Comparison of ENCODE assay signal across 12 cellular contexts in the genomic region with DNA sequence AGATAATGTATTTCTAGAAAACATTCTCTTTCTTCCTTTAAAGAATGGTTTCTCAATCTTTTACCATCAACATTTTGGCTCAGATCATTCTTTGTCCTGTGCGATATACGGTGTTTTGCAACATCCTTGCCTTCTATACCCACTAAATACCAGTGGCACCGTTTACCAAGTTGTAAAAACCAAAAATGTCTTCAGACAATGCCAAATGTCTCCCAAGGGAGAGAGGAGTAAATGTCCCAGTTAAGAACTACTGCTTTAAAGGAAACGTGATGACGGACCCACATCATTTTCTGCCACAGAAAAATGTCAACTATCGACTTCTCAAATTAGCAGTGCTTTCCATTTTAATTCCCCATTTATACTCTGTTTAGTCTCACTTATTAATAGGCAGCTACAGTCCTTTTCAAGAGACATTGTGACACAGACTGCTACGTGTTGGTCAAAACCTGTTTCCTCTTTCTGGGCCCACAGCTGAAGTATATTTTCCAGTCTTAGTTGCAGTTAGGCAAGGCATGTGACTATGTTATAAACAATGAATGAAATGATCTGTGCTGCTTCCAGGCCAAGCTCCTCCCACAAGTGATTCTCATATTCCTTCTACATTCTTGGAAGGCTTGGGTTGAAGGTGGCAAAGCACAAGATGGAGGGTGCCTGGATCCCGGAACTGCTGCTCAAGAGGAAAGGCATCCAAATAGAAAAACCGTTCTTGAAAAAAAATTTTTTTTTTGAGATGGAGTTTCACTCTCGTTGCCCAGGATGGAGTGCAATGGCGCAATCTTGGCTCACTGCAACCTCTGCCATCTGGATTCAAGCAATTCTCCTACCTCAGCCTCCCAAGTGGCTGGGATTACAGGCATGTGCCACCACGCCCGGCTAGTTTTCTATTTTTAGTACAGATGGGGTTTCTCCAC. TPM values are rescaled to one million over a fixed set of nuclear protein-coding genes. Genes with fewer than 3 reads are reported as not detected.
DNase-seq lines count a peak whose midpoint lies in the region; ATAC-seq and TF ChIP-seq lines count a peak whose summit lies in the region.
"Had no signal": no experiment of that assay in that cellular context is flagged by ENCODE, and none has a peak within 500 bp of the region (broad histone marks: within the 10 kb centered on the region; RNA-seq: fewer than 3 reads in every experiment).

No MANE protein-coding gene starts in this region.

- H3K9ac ChIP-seq in BLaER1: no peak overlapping the region

- H3K27me3 Mint-ChIP-seq in activated T-helper 17 cell treated with anti-CD3 and anti-CD28 coated beads, Interleukin-2, amount 50 U/mL, for 72 hours: no peaks in the 10 kb centered on the region
- H3K27me3 Mint-ChIP-seq: IgD-negative memory B cell had no signal

- H3K27ac Mint-ChIP-seq in activated T-helper 17 cell treated with anti-CD3 and anti-CD28 coated beads, Interleukin-2, amount 50 U/mL, for 72 hours: no peak overlapping the region

- no peaks in the 10 kb centered on the region for H3K9me3 Mint-ChIP-seq in activated T-helper 17 cell treated with anti-CD3 and anti-CD28 coated beads, Interleukin-2, amount 50 U/mL, for 72 hours
- H3K9me3 Mint-ChIP-seq: IgD-negative memory B cell had no signal

- peak overlapping the region; percentile 75 for H2AFZ ChIP-seq in osteoblast (ENCODE audit: low read length)

- DNase-seq in NCI-H2171 (lab: John Stamatoyannopoulos, UW): peak; percentile 61
- peak; percentile 36 for DNase-seq in osteoblast (ENCODE audit: insufficient read length, low spot score, missing footprints)
- no peak for DNase-seq in NCI-H1105 (lab: John Stamatoyannopoulos, UW)
- DNase-seq in NK-92 treated with Interleukin-12 subunit alpha and Interleukin-12 subunit beta, amount 100 ng/mL, for 24 hours (lab: John Stamatoyannopoulos, UW): no peak
- DNase-seq: stimulated activated naive CD4-positive, alpha-beta T cell treated with Interleukin-2 at 50 U/mL for 16 hours had no signal

- H3K27me3 ChIP-seq in BLaER1 (no peaks in the 10 kb centered on the region), esophagus (ENCODE audit: control insufficient read depth in 1 of 2, insufficient read depth in 2 of 2, low read length in 2 of 2) (no peaks in the 10 kb centered on the region), osteoblast (ENCODE audit: insufficient read depth, low read length) (no peaks in the 10 kb centered on the region)

- no peaks in the 10 kb centered on the region for H3K9me3 ChIP-seq in BLaER1
- H3K9me3 ChIP-seq in esophagus (ENCODE audit: control insufficient read depth in 2 of 2, insufficient read depth in 1 of 2, low read depth in 1 of 2, low read length in 1 of 2): no peaks in the 10 kb centered on the region
- H3K9me3 ChIP-seq in osteoblast (ENCODE audit: low read depth, low read length): no peaks in the 10 kb centered on the region
- H3K9me3 ChIP-seq: prostate gland had no signal

- H3K4me1 Mint-ChIP-seq in activated T-helper 17 cell treated with anti-CD3 and anti-CD28 coated beads, Interleukin-2, amount 50 U/mL, for 72 hours: peaks cover 7% of the 10 kb centered on the region

- no peaks in the 10 kb centered on the region for H3K79me2 ChIP-seq in osteoblast (ENCODE audit: insufficient read depth, low read length)

- no peak overlapping the region for H3K4me3 Mint-ChIP-seq in activated T-helper 17 cell treated with anti-CD3 and anti-CD28 coated beads, Interleukin-2, amount 50 U/mL, for 72 hours
- H3K4me3 Mint-ChIP-seq: IgD-negative memory B cell had no signal

- H4K20me1 ChIP-seq in BLaER1 (no peaks in the 10 kb centered on the region), osteoblast (ENCODE audit: insufficient read depth, low read length) (no peaks in the 10 kb centered on the region)

- H3K27ac ChIP-seq in BLaER1: no peak overlapping the region
- H3K27ac ChIP-seq in esophagus (ENCODE audit: low read depth in 2 of 2, low read length in 1 of 2): peak overlapping the region; percentile 5 to 25
- H3K27ac ChIP-seq in osteoblast (ENCODE audit: low read depth, low read length): peak overlapping the region; percentile 85
- H3K27ac ChIP-seq: epithelial cell of prostate, prostate gland had no signal

- ATAC-seq in activated T-helper 17 cell treated with anti-CD3 and anti-CD28 coated beads, Interleukin-2, amount 50 U/mL, for 72 hours (replicated peaks): no peak
- no peak for ATAC-seq in GM21367 (IDR thresholded peaks at IDR 0.05; ENCODE audit: unreplicated experiment)

- H3K36me3 ChIP-seq in BLaER1: peaks cover 70% of the 10 kb centered on the region
- peaks cover 0 to 6% of the 10 kb centered on the region in 2 donors for H3K36me3 ChIP-seq in esophagus (ENCODE audit: control insufficient read depth in 2 of 2, insufficient read depth in 2 of 2, low read length in 1 of 2)
- H3K36me3 ChIP-seq in osteoblast (ENCODE audit: insufficient read depth, low read length): peaks cover 22% of the 10 kb centered on the region

- WGBS in esophagus, 2 donors: 73 to 81% methylated on average over 13 of the region's 13 CpGs

- H3K4me3 ChIP-seq in BLaER1: no peak overlapping the region
- no peak overlapping the region for H3K4me3 ChIP-seq in esophagus (ENCODE audit: low read depth in 1 of 2, low read length in 2 of 2)
- H3K4me3 ChIP-seq in osteoblast (ENCODE audit: insufficient read depth, low read length): peak overlapping the region; percentile 45
- H3K4me3 ChIP-seq: prostate gland had no signal

- TF ChIP-seq CTCF in osteoblast (IDR thresholded peaks at IDR 0.05; ENCODE audit: extremely low read depth, low read depth, low read length): no peak

- peaks cover 74% of the 10 kb centered on the region for H3K36me3 Mint-ChIP-seq in activated T-helper 17 cell treated with anti-CD3 and anti-CD28 coated beads, Interleukin-2, amount 50 U/mL, for 72 hours (ENCODE audit: low read depth)

- H3K4me1 ChIP-seq in BLaER1: peaks cover 24% of the 10 kb centered on the region
- no peaks in the 10 kb centered on the region for H3K4me1 ChIP-seq in esophagus (ENCODE audit: control insufficient read depth in 2 of 2, insufficient read depth in 2 of 2, low read length in 1 of 2)
- H3K4me1 ChIP-seq in osteoblast (ENCODE audit: insufficient read depth, low read length): peaks cover 11% of the 10 kb centered on the region
- H3K4me1 ChIP-seq: prostate gland had no signal

- peak overlapping the region; percentile 56 for H3K4me2 ChIP-seq in BLaER1
- H3K4me2 ChIP-seq in osteoblast (ENCODE audit: insufficient read depth, low read length): peak overlapping the region; percentile 61

RNA-seq across cellular contexts. Expression of a gene that starts 8.8 kb away (rescaled TPM):
- polyA plus RNA-seq in esophagus: 1 to 10 TPM; 2.0 to 3.1 TPM
- 30.8 and 36.5 TPM in 2 replicates for total RNA-seq in osteoblast
- 10 to 100 TPM; 12.7 to 18.7 TPM for total RNA-seq in activated T-helper 17 cell treated with anti-CD3 and anti-CD28 coated beads, Interleukin-2, amount 50 U/mL, for 72 hours

RNA-seq across cellular contexts. Expression of a gene that starts 26.7 kb away (rescaled TPM):
- 1 to 10 TPM; 1.8 to 2.1 TPM for polyA plus RNA-seq in esophagus
- 43.4 and 44.2 TPM in 2 replicates for total RNA-seq in osteoblast
- total RNA-seq in activated T-helper 17 cell treated with anti-CD3 and anti-CD28 coated beads, Interleukin-2, amount 50 U/mL, for 72 hours: 1 to 10 TPM; 2.4 to 6.5 TPM

Comparison
In these comparisons a context has a peak if more than half of its experiments do, and no peak if none do; other contexts are left out.
1. DNase-seq: peak in NCI-H2171 (single experiment) and osteoblast (single experiment); none in NCI-H1105 (single experiment) and NK-92 treated with Interleukin-12 subunit alpha and Interleukin-12 subunit beta, amount 100 ng/mL, for 24 hours (single experiment).